ENCODE assay signal across 1 cellular context in the genomic region with DNA sequence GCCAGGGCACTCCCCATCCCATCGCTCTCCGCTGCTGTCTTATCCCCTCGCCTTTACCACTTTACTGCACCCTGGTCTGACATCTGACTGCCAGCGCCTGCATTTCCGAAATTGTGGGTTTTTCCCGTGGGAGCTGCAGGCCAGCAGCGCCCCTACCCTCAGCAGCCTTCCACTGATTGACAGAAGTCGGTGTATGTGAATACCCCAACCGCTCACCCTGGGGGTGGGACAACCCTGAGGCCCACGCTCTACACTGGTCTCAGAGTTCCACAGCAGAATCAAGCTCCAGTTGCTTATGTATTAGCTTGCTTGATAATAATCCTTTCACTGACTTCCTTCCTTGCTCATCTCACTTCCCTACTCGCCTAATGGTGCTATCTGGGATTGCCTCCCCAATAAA.
TF ChIP-seq lines count a peak whose summit lies in the region.

No MANE protein-coding gene starts in this region.

TF ChIP-seq in IMR-90, 13 proteins besides CTCF, POLR2A, EP300 and RAD21:
- TF ChIP-seq MAZ (IDR thresholded peaks at IDR 0.05; ENCODE audit: borderline replicate concordance, low read depth, low read length) (no peak), BHLHE40 (IDR thresholded peaks at IDR 0.05; ENCODE audit: low read depth, low read length) (no peak), NFE2L2 (IDR thresholded peaks at IDR 0.05; ENCODE audit: low read depth, low read length) (no peak), RFX5 (IDR thresholded peaks at IDR 0.05; ENCODE audit: low read depth, low read length) (no peak), MAFK (IDR thresholded peaks at IDR 0.05; ENCODE audit: low read depth, low read length) (no peak), MXI1 (IDR thresholded peaks at IDR 0.05; ENCODE audit: borderline replicate concordance, low read depth, low read length) (no peak), RCOR1 (IDR thresholded peaks at IDR 0.05; ENCODE audit: insufficient replicate concordance, low read length) (no peak), USF2 (IDR thresholded peaks at IDR 0.05; ENCODE audit: low read depth, low read length) (no peak), CHD1 (IDR thresholded peaks at IDR 0.05; ENCODE audit: low read depth, low read length) (no peak), FOS (IDR thresholded peaks at IDR 0.05; ENCODE audit: low read depth, low read length) (no peak), CEBPB (IDR thresholded peaks at IDR 0.05; ENCODE audit: low read depth, low read length) (no peak), SMC3 (IDR thresholded peaks at IDR 0.05; ENCODE audit: low read depth, low read length) (no peak)
- TF ChIP-seq, protein P1, sequence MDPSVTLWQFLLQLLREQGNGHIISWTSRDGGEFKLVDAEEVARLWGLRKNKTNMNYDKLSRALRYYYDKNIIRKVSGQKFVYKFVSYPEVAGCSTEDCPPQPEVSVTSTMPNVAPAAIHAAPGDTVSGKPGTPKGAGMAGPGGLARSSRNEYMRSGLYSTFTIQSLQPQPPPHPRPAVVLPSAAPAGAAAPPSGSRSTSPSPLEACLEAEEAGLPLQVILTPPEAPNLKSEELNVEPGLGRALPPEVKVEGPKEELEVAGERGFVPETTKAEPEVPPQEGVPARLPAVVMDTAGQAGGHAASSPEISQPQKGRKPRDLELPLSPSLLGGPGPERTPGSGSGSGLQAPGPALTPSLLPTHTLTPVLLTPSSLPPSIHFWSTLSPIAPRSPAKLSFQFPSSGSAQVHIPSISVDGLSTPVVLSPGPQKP (IDR thresholded peaks at IDR 0.05; ENCODE audit: borderline replicate concordance, low read depth, low read length) = no peak
